13 cellular contexts compared by ENCODE assay signal in the genomic region with DNA sequence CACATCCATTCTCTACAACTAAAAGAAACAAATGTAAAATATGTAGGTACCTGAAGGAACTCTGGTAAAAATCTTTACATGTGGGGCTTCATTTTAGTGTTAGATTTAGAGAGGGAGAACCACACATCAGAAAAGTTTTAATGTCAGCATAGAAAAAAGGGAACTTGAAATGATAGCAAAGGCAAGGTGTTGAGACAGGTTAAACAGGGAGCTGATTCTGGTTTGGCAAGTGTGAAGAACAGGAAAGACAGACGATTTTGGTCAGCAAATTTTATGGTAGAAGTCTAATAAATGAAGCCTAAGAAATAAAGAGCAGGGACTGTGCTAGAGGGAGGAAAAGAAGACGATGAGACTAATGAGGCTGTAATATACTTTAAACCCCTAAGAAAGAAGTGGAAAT.
DNase-seq lines count a peak whose midpoint lies in the region; ATAC-seq and TF ChIP-seq lines count a peak whose summit lies in the region.
"Had no signal": no experiment of that assay in that cellular context is flagged by ENCODE, and none has a peak within 500 bp of the region (broad histone marks: within the 10 kb centered on the region; RNA-seq: fewer than 3 reads in every experiment).

No MANE protein-coding gene starts in this region.

- H3K27me3 Mint-ChIP-seq in activated naive CD4-positive, alpha-beta T cell treated with anti-CD3 and anti-CD28 coated beads, Interleukin-2, amount 50 U/mL, for 24 hours, result no peaks in the 10 kb centered on the region
- no peaks in the 10 kb centered on the region for H3K27me3 Mint-ChIP-seq in T-cell
- H3K27me3 Mint-ChIP-seq in type B pancreatic cell, result no peaks in the 10 kb centered on the region

- no peak overlapping the region for H3K4me3 Mint-ChIP-seq in activated naive CD4-positive, alpha-beta T cell treated with anti-CD3 and anti-CD28 coated beads, Interleukin-2, amount 50 U/mL, for 24 hours
- H3K4me3 Mint-ChIP-seq in T-cell, result no peak overlapping the region
- peak overlapping the region; percentile 6 for H3K4me3 Mint-ChIP-seq in type B pancreatic cell
- H3K4me3 Mint-ChIP-seq: GM23338 had no signal

- CTCF ChIA-PET in T-cell (lab: Charles Lee), result interaction anchor here in 1 of 2 donors (0.6 kb wide), 1 partner anchor 121 kb away, joined by 3 read pairs; no protein-coding TSS in a partner anchor

- POLR2A ChIA-PET in T-cell (lab: Charles Lee), result no interaction called here

- H3K9me3 Mint-ChIP-seq in activated naive CD4-positive, alpha-beta T cell treated with anti-CD3 and anti-CD28 coated beads, Interleukin-2, amount 50 U/mL, for 24 hours, result no peaks in the 10 kb centered on the region
- no peaks in the 10 kb centered on the region for H3K9me3 Mint-ChIP-seq in activated naive CD4-positive, alpha-beta T cell treated with anti-CD3 and anti-CD28 coated beads, Interleukin-2, amount 50 U/mL, for 72 hours
- H3K9me3 Mint-ChIP-seq in T-cell (no peaks in the 10 kb centered on the region), type B pancreatic cell (no peaks in the 10 kb centered on the region)
- H3K9me3 Mint-ChIP-seq: GM23338 had no signal

- ATAC-seq in activated naive CD4-positive, alpha-beta T cell treated with anti-CD3 and anti-CD28 coated beads, Interleukin-2, amount 50 U/mL, for 72 hours, result no peak
- ATAC-seq in T-cell (replicated peaks in 1 of 4) (no peak), esophagus mucosa (peak; percentile 60)
- ATAC-seq: GM23338, K562 had no signal

- DNase-seq in activated naive CD4-positive, alpha-beta T cell treated with anti-CD3 and anti-CD28 coated beads, Interleukin-2, amount 50 U/mL, for 72 hours (ENCODE audit: low spot score in 2 of 2), result no peak
- DNase-seq in T-cell (no peak), type B pancreatic cell (ENCODE audit: extremely low spot score, unreplicated experiment) (no peak), NCI-H524 (lab: John Stamatoyannopoulos, UW) (no peak), germinal center (ENCODE audit: low spot score) (no peak)
- DNase-seq: AML-193, GF-D8, NCI-H345, NCI-H69 had no signal

- H3K4me1 Mint-ChIP-seq in activated naive CD4-positive, alpha-beta T cell treated with anti-CD3 and anti-CD28 coated beads, Interleukin-2, amount 50 U/mL, for 24 hours, result peaks cover 15% of the 10 kb centered on the region
- peaks cover 11 to 13% (median 13%) of the 10 kb centered on the region in 3 donors for H3K4me1 Mint-ChIP-seq in T-cell
- peaks cover 5% of the 10 kb centered on the region for H3K4me1 Mint-ChIP-seq in type B pancreatic cell (ENCODE audit: unreplicated experiment)
- H3K4me1 Mint-ChIP-seq: GM23338 had no signal

- peaks cover 19% of the 10 kb centered on the region for H3K36me3 Mint-ChIP-seq in activated naive CD4-positive, alpha-beta T cell treated with anti-CD3 and anti-CD28 coated beads, Interleukin-2, amount 50 U/mL, for 24 hours
- peaks cover 5 to 27% of the 10 kb centered on the region in 2 donors for H3K36me3 Mint-ChIP-seq in activated naive CD4-positive, alpha-beta T cell treated with anti-CD3 and anti-CD28 coated beads, Interleukin-2, amount 50 U/mL, for 72 hours
- H3K36me3 Mint-ChIP-seq in T-cell (peaks cover 45% of the 10 kb centered on the region), type B pancreatic cell (peaks cover 12% of the 10 kb centered on the region)

- no peak for TF ChIP-seq CTCF in type B pancreatic cell (conservative IDR thresholded peaks at IDR 0.05)

- peak overlapping the region; percentile 73 for H3K27ac Mint-ChIP-seq in activated naive CD4-positive, alpha-beta T cell treated with anti-CD3 and anti-CD28 coated beads, Interleukin-2, amount 50 U/mL, for 24 hours
- H3K27ac Mint-ChIP-seq in activated naive CD4-positive, alpha-beta T cell treated with anti-CD3 and anti-CD28 coated beads, Interleukin-2, amount 50 U/mL, for 72 hours, result no peak overlapping the region
- H3K27ac Mint-ChIP-seq in T-cell (peak overlapping the region; percentile 9 to 75), type B pancreatic cell (peak overlapping the region; percentile 71)
- H3K27ac Mint-ChIP-seq: GM23338 had no signal

Comparison
In these comparisons a context has a peak if more than half of its experiments do, and no peak if none do; other contexts are left out.
1. H3K27ac Mint-ChIP-seq: peak in activated naive CD4-positive, alpha-beta T cell treated with anti-CD3 and anti-CD28 coated beads, Interleukin-2, amount 50 U/mL, for 24 hours (single experiment), T-cell (2 of 2) and type B pancreatic cell (single experiment); none in activated naive CD4-positive, alpha-beta T cell treated with anti-CD3 and anti-CD28 coated beads, Interleukin-2, amount 50 U/mL, for 72 hours (0 of 2).